In the genomic region with DNA sequence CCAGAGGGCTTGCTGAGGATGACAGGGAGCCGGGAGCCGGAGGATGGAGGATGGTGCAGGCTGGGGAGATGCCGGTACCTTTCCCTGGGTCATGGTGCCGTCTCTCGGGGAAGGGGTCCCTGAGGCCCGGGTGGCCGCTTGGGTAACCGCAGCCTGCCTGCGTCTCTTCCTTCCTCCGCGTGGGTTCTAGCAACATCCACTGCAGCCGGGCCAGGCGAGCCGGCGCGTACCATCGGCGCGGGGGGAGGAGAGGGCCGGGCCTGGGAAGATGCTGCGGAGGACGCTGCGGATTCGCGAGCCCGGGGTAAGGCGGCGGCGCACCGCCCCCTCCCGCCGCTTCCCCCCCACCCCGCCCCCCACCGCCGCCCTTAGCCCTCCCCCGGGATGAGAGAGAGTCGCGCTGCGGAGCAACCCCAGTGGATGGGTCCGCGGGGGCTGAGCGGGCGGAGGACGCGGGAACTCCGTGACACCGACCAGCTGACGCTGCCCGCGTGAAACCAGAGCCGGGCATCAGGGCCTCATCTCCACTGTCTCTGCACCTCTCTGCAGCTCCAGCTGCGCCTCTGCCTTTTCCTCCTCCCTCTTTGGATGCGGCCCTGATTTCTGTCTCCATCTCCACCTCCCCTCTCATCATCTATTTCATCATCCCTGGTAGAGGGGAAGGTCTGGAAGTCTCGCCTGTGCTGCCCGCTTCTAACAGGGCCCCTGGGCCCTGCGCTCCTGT, we compare ENCODE assay signal across 8 cellular contexts. TPM values are rescaled to one million over a fixed set of nuclear protein-coding genes. Genes with fewer than 3 reads are reported as not detected.
DNase-seq lines count a peak whose midpoint lies in the region; ATAC-seq, FAIRE-seq and TF ChIP-seq lines count a peak whose summit lies in the region.

Gene FAIM2 (minus strand): TSS at position 201 of the 724 bp plus-strand sequence. CDS start 108 bp downstream, at position 93.

- ATAC-seq in GM18907 (IDR thresholded peaks at IDR 0.05; ENCODE audit: unreplicated experiment) = no peak
- no peak for ATAC-seq in HG02759 (IDR thresholded peaks at IDR 0.05; ENCODE audit: unreplicated experiment)

- TF ChIP-seq CTCF in D721Med (IDR thresholded peaks at IDR 0.05; ENCODE audit: insufficient read depth, missing control alignments) = no peak

- intact Hi-C loops in posterior vena cava (cut with DNase I) = no loop called here

- DNase-seq in D721Med (ENCODE audit: insufficient read length, low spot score) = peak; percentile 73
- DNase-seq in NCI-H510A treated with DMSO at 0.1 percent for 48 hours (lab: John Stamatoyannopoulos, UW) = peak; percentile 33
- peak; percentile 30 for DNase-seq in activated gamma-delta T cell treated with Interleukin-2 at 50 U/mL for 16 hours
- DNase-seq in globus pallidus (ENCODE audit: low spot score) = peak; percentile 89
- peak; percentile 88 for DNase-seq in posterior vena cava (ENCODE audit: low spot score)
- no peak for DNase-seq in NCI-H446 (lab: John Stamatoyannopoulos, UW)

- FAIRE-seq in D721Med (lab: Jason Lieb, UNC) = no peak

RNA-seq across cellular contexts. Expression of gene FAIM2, which starts in this region (rescaled TPM):
- 1 to 10 TPM; 1.8 to 2.5 TPM for total RNA-seq in posterior vena cava

Comparison
In these comparisons a context has a peak if more than half of its experiments do, and no peak if none do; other contexts are left out.
1. DNase-seq: peak in D721Med (single experiment), NCI-H510A treated with DMSO at 0.1 percent for 48 hours (single experiment), activated gamma-delta T cell treated with Interleukin-2 at 50 U/mL for 16 hours (single experiment), globus pallidus (single experiment) and posterior vena cava (single experiment); none in NCI-H446 (0 of 2).